In genomic region chr15:51266548-51266947, GRCh38 we compare ENCODE assay signal across 12 cellular contexts.
A peak's percentile ranks its signal among the peaks of the same experiment; 100 is the strongest.
DNase-seq lines count a peak whose midpoint lies in the region; TF ChIP-seq lines count a peak whose summit lies in the region.
"Had no signal": no experiment of that assay in that cellular context is flagged by ENCODE, and none has a peak within 500 bp of the region (broad histone marks: within the 10 kb centered on the region; RNA-seq: fewer than 3 reads in every experiment).

No MANE protein-coding gene starts in this region.

- TF ChIP-seq CTCF in dorsolateral prefrontal cortex (IDR thresholded peaks at IDR 0.05 in 54 of 56, conservative IDR thresholded peaks at IDR 0.05 in 2 of 56; ENCODE audit: low read depth in 1 of 56, partially characterized antibody in 56 of 56): no peak
- TF ChIP-seq CTCF in tibial artery (IDR thresholded peaks at IDR 0.05): no peak
- TF ChIP-seq CTCF in SK-N-SH (IDR thresholded peaks at IDR 0.05): no peak

- WGBS in SK-N-SH (ENCODE audit: low lambda C conversion rate): 78% methylated on average over 9 of the region's 9 CpGs

- no peaks in the 10 kb centered on the region for H3K4me1 ChIP-seq in muscle layer of duodenum (ENCODE audit: control insufficient read depth in 1 of 2, insufficient read depth in 2 of 2, low read length in 2 of 2)
- H3K4me1 ChIP-seq in tibial artery: peaks cover 0 to 21% (median 13%) of the 10 kb centered on the region in 4 donors
- H3K4me1 ChIP-seq in SK-N-SH (ENCODE audit: control insufficient read depth in 1 of 2, insufficient read depth in 2 of 2, low read depth in 1 of 2, low read length in 1 of 2): peaks cover 0 to 5% of the 10 kb centered on the region in 2 experiments; a peak in 1 of 4 replicates

- no peak for TF ChIP-seq RAD21 in SK-N-SH (IDR thresholded peaks at IDR 0.05; ENCODE audit: low read length)

- H2AFZ ChIP-seq in SK-N-SH (ENCODE audit: low read depth): no peak overlapping the region

- no peaks in the 10 kb centered on the region for H3K9me2 ChIP-seq in SK-N-SH

- intact Hi-C loops in dorsolateral prefrontal cortex (cut with DNase I): loop anchor here in 1 of 2 donors (10.0 kb wide), 1 partner anchor 62 kb away; no protein-coding TSS in a partner anchor
- intact Hi-C loops in tibial artery (cut with DNase I; ENCODE audit: low total_unique reads): no loop called here

- CTCF ChIA-PET in SK-N-SH (lab: Yijun Ruan, JAX): interaction anchor here (0.7 to 1.8 kb wide), 3 partner anchors 14 to 137 kb away, joined by 3 to 10 read pairs (median 4); no protein-coding TSS in a partner anchor

- H3K36me3 ChIP-seq in MG63 (no peaks in the 10 kb centered on the region), muscle layer of duodenum (ENCODE audit: control insufficient read depth in 1 of 2, insufficient read depth in 2 of 2, low read length in 2 of 2) (no peaks in the 10 kb centered on the region), tibial artery (no peaks in the 10 kb centered on the region), SK-N-SH (replicated peaks in 1 of 2; ENCODE audit: control insufficient read depth in 1 of 2, insufficient read depth in 2 of 2, low read length in 1 of 2) (no peaks in the 10 kb centered on the region)
- H3K36me3 ChIP-seq: cardiac muscle cell had no signal

- peak overlapping the region; percentile 50; the same call in 1 of the 2 replicates for H3K4me3 ChIP-seq in MG63
- H3K4me3 ChIP-seq in dorsolateral prefrontal cortex: peak overlapping the region in 58 of 59 donors; percentile 35 to 79 (median 66)
- peak overlapping the region; percentile 54 to 63 for H3K4me3 ChIP-seq in muscle layer of duodenum (ENCODE audit: low read depth in 1 of 2, low read length in 2 of 2)
- peak overlapping the region; percentile 59 to 67 for H3K4me3 ChIP-seq in tibial artery
- H3K4me3 ChIP-seq in SK-N-SH (ENCODE audit: low read depth in 2 of 2, low read length in 1 of 2): no peak overlapping the region

- H4K20me1 ChIP-seq in SK-N-SH (ENCODE audit: insufficient read depth): no peaks in the 10 kb centered on the region

- H3K4me2 ChIP-seq in SK-N-SH: no peak overlapping the region

- no peak overlapping the region for H3K9ac ChIP-seq in SK-N-SH

- H3K27me3 ChIP-seq in MG63: peaks cover 12% of the 10 kb centered on the region; the same call in 1 of the 2 replicates
- no peaks in the 10 kb centered on the region for H3K27me3 ChIP-seq in dorsolateral prefrontal cortex
- peaks cover 19% of the 10 kb centered on the region for H3K27me3 ChIP-seq in muscle layer of duodenum (ENCODE audit: low read depth, low read length)
- no peaks in the 10 kb centered on the region for H3K27me3 ChIP-seq in tibial artery
- peaks cover 25% of the 10 kb centered on the region; the same call in 1 of the 2 replicates for H3K27me3 ChIP-seq in SK-N-SH (ENCODE audit: insufficient read depth)

- no peak for TF ChIP-seq EP300 in SK-N-SH (IDR thresholded peaks at IDR 0.05; ENCODE audit: borderline replicate concordance in 1 of 2, low read depth in 1 of 2, low read length in 1 of 2)

- H3F3A ChIP-seq in SK-N-SH (replicated peaks; ENCODE audit: insufficient read depth): no peaks in the 10 kb centered on the region

- POLR2A ChIA-PET in SK-N-SH (lab: Yijun Ruan, JAX): no interaction called here

- H3K9me3 ChIP-seq in MG63 (peaks cover 9% of the 10 kb centered on the region), muscle layer of duodenum (ENCODE audit: control insufficient read depth in 1 of 2, low read length in 2 of 2) (peaks cover 3% of the 10 kb centered on the region in 2 donors), tibial artery (no peaks in the 10 kb centered on the region), SK-N-SH (no peaks in the 10 kb centered on the region)

- no peaks in the 10 kb centered on the region for H3K79me2 ChIP-seq in SK-N-SH (ENCODE audit: insufficient read depth)

- DNase-seq in MG63 (no peak), dorsolateral prefrontal cortex (no peak), tibial artery (no peak), epidermal melanocyte (ENCODE audit: insufficient read length, low spot score) (no peak), SK-N-SH (no peak), SHP77 treated with DMSO at 0.1 percent for 48 hours (lab: John Stamatoyannopoulos, UW) (no peak)
- DNase-seq: activated CD8-positive, alpha-beta memory T cell treated with anti-CD3 and anti-CD28 coated beads, Interleukin-2, amount 50 U/mL, for 48 hours; MV-4-11; naive thymus-derived CD8-positive, alpha-beta T cell; NCI-H774 had no signal

- H3K27ac ChIP-seq in dorsolateral prefrontal cortex: peak overlapping the region in 43 of 59 donors; percentile 1 to 79 (median 46)
- no peak overlapping the region for H3K27ac ChIP-seq in muscle layer of duodenum (ENCODE audit: low read length)
- H3K27ac ChIP-seq in tibial artery: peak overlapping the region; percentile 62 to 68
- H3K27ac ChIP-seq in SK-N-SH (ENCODE audit: low read depth in 2 of 2, low read length in 1 of 2): no peak overlapping the region
- H3K27ac ChIP-seq: cardiac muscle cell had no signal

TF ChIP-seq in SK-N-SH, 30 proteins besides CTCF, POLR2A, EP300 and RAD21:
- TF ChIP-seq TCF12 (IDR thresholded peaks at IDR 0.05) (no peak), RFX5 (IDR thresholded peaks at IDR 0.05; ENCODE audit: low read length) (no peak), TEAD4 (IDR thresholded peaks at IDR 0.05; ENCODE audit: borderline replicate concordance, insufficient read depth) (no peak), IRF3 (IDR thresholded peaks at IDR 0.05; ENCODE audit: low read depth, low read length) (no peak), JUND (IDR thresholded peaks at IDR 0.05) (no peak), YY1 (IDR thresholded peaks at IDR 0.05; ENCODE audit: low read depth) (no peak), FOSL2 (IDR thresholded peaks at IDR 0.05; ENCODE audit: borderline replicate concordance, low read depth) (no peak), ELF1 (IDR thresholded peaks at IDR 0.05) (no peak), FOXM1 (IDR thresholded peaks at IDR 0.05; ENCODE audit: low read depth) (no peak)

Comparison
In these comparisons a context has a peak if more than half of its experiments do, and no peak if none do; other contexts are left out.
1. H3K4me3 ChIP-seq: peak in MG63 (single experiment), dorsolateral prefrontal cortex (58 of 59), muscle layer of duodenum (2 of 2) and tibial artery (2 of 2); none in SK-N-SH (0 of 2).
2. H3K27ac ChIP-seq: peak in dorsolateral prefrontal cortex (43 of 59) and tibial artery (2 of 2); none in muscle layer of duodenum (single experiment) and SK-N-SH (0 of 2).